Comparison of ENCODE assay signal across 2 cellular contexts in genomic region chr15:36495464-36495863, GRCh38.
TF ChIP-seq lines count a peak whose summit lies in the region.

No MANE protein-coding gene starts in this region.

TF ChIP-seq in HCT116, 20 proteins besides CTCF, POLR2A, EP300 and RAD21 (continued from another document):
- TF ChIP-seq, protein P1, sequence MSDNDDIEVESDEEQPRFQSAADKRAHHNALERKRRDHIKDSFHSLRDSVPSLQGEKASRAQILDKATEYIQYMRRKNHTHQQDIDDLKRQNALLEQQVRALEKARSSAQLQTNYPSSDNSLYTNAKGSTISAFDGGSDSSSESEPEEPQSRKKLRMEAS (IDR thresholded peaks at IDR 0.05) = no peak
- TF ChIP-seq JUND (IDR thresholded peaks at IDR 0.05) (no peak), SRF (IDR thresholded peaks at IDR 0.05; ENCODE audit: low read depth) (no peak), ZFX (IDR thresholded peaks at IDR 0.05) (no peak), POLR2AphosphoS5 (IDR thresholded peaks at IDR 0.05; ENCODE audit: low read depth, low read length) (no peak), EZH2phosphoT487 (IDR thresholded peaks at IDR 0.05; ENCODE audit: borderline replicate concordance) (no peak), YY1 (IDR thresholded peaks at IDR 0.05; ENCODE audit: extremely low read depth, insufficient replicate concordance, low read depth, low read length) (no peak), ZBTB33 (IDR thresholded peaks at IDR 0.05; ENCODE audit: extremely low read depth, insufficient replicate concordance, low read length) (no peak), SP1 (IDR thresholded peaks at IDR 0.05; ENCODE audit: low read depth) (no peak), TCF7L2 (IDR thresholded peaks at IDR 0.05; ENCODE audit: borderline replicate concordance, extremely low read depth, insufficient read depth, insufficient read length) (no peak), FOSL1 (IDR thresholded peaks at IDR 0.05; ENCODE audit: low read depth) (no peak), CEBPB (IDR thresholded peaks at IDR 0.05; ENCODE audit: low read depth) (no peak)

TF ChIP-seq in IMR-90, 13 proteins besides CTCF, POLR2A, EP300 and RAD21 (continued from another document):
- TF ChIP-seq, protein P2, sequence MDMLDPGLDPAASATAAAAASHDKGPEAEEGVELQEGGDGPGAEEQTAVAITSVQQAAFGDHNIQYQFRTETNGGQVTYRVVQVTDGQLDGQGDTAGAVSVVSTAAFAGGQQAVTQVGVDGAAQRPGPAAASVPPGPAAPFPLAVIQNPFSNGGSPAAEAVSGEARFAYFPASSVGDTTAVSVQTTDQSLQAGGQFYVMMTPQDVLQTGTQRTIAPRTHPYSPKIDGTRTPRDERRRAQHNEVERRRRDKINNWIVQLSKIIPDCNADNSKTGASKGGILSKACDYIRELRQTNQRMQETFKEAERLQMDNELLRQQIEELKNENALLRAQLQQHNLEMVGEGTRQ (IDR thresholded peaks at IDR 0.05; ENCODE audit: low read depth, low read length) = no peak
- TF ChIP-seq NFE2L2 (IDR thresholded peaks at IDR 0.05; ENCODE audit: low read depth, low read length) (no peak), SMC3 (IDR thresholded peaks at IDR 0.05; ENCODE audit: low read depth, low read length) (no peak), CHD1 (IDR thresholded peaks at IDR 0.05; ENCODE audit: low read depth, low read length) (no peak), BHLHE40 (IDR thresholded peaks at IDR 0.05; ENCODE audit: low read depth, low read length) (no peak), MXI1 (IDR thresholded peaks at IDR 0.05; ENCODE audit: borderline replicate concordance, low read depth, low read length) (no peak)
